Comparison of ENCODE assay signal across 8 cellular contexts in genomic region chr2:172102858-172103359, GRCh38. TPM values are rescaled to one million over a fixed set of nuclear protein-coding genes. Genes with fewer than 3 reads are reported as not detected.
A peak's percentile ranks its signal among the peaks of the same experiment; 100 is the strongest.
DNase-seq lines count a peak whose midpoint lies in the region; ATAC-seq and TF ChIP-seq lines count a peak whose summit lies in the region.

Gene DLX2, minus strand, starts transcription at chr2:172102900. Its CDS starts 362 bp downstream, at chr2:172102538.

- peaks cover 60% of the 10 kb centered on the region for H3K4me1 Mint-ChIP-seq in activated CD8-positive, alpha-beta T cell treated with anti-CD3 and anti-CD28 coated beads, Interleukin-2, amount 10 ng/mL, durations not matched to agents 7 days and 5 days (ENCODE audit: low read depth)

- no peaks in the 10 kb centered on the region for H3K36me3 Mint-ChIP-seq in activated CD8-positive, alpha-beta T cell treated with anti-CD3 and anti-CD28 coated beads, Interleukin-2, amount 10 ng/mL, durations not matched to agents 7 days and 5 days (ENCODE audit: low read depth)

- peaks cover 91% of the 10 kb centered on the region for H3K27me3 ChIP-seq in muscle layer of duodenum (ENCODE audit: low read depth, low read length)
- H3K27me3 ChIP-seq in stomach: peaks cover 61 to 100% (median 100%) of the 10 kb centered on the region in 3 donors

- H3K4me1 ChIP-seq in muscle layer of duodenum (ENCODE audit: control insufficient read depth in 1 of 2, insufficient read depth in 2 of 2, low read length in 2 of 2) (peaks cover 0 to 72% of the 10 kb centered on the region in 2 donors), stomach (peaks cover 61 to 81% (median 69%) of the 10 kb centered on the region in 4 donors)

- H3K27ac ChIP-seq in muscle layer of duodenum (ENCODE audit: low read length) (no peak within 1 kb of the TSS), stomach (no peak within 1 kb of the TSS)

- intact Hi-C loops in stomach (cut with DNase I; ENCODE audit: low total_unique reads): loop anchor here (10.0 kb wide), 2 partner anchors 288 to 398 kb away; no protein-coding TSS in a partner anchor

- H3K27ac Mint-ChIP-seq in activated CD8-positive, alpha-beta T cell treated with anti-CD3 and anti-CD28 coated beads, Interleukin-2, amount 10 ng/mL, durations not matched to agents 7 days and 5 days: peak within 1 kb of the TSS; percentile 73

- no peak for TF ChIP-seq EP300 in stomach (IDR thresholded peaks at IDR 0.05)

- no peaks in the 10 kb centered on the region for H3K9me3 ChIP-seq in muscle layer of duodenum (ENCODE audit: control insufficient read depth in 1 of 2, low read length in 2 of 2)
- no peaks in the 10 kb centered on the region for H3K9me3 ChIP-seq in stomach

- H3K36me3 ChIP-seq in muscle layer of duodenum (ENCODE audit: control insufficient read depth in 1 of 2, insufficient read depth in 2 of 2, low read length in 2 of 2) (no peaks in the 10 kb centered on the region), stomach (no peaks in the 10 kb centered on the region)

- peak within 1 kb of the TSS; percentile 77 for H3K4me3 Mint-ChIP-seq in activated CD8-positive, alpha-beta T cell treated with anti-CD3 and anti-CD28 coated beads, Interleukin-2, amount 10 ng/mL, durations not matched to agents 7 days and 5 days

- H3K4me3 ChIP-seq in muscle layer of duodenum (ENCODE audit: low read depth in 1 of 2, low read length in 2 of 2) (peak within 1 kb of the TSS; percentile 57 to 59), stomach (peak within 1 kb of the TSS; percentile 43 to 60 (median 54))

- no peaks in the 10 kb centered on the region for H3K9me3 Mint-ChIP-seq in activated CD8-positive, alpha-beta T cell treated with anti-CD3 and anti-CD28 coated beads, Interleukin-2, amount 10 ng/mL, durations not matched to agents 7 days and 5 days (ENCODE audit: insufficient read depth)

- 1 to 3% (median 2%) methylated on average over 10 to 36 of the region's 36 CpGs for WGBS in stomach, 5 donors

- CTCF ChIA-PET in activated CD8-positive, alpha-beta T cell treated with anti-CD3 and anti-CD28 coated beads, Interleukin-2, amount 10 ng/mL, durations not matched to agents 7 days and 5 days (lab: Charles Lee): interaction anchor here (0.7 to 8.8 kb wide), 18 partner anchors 11 to 532 kb away, joined by 3 to 143 read pairs (median 7); partner anchors contain the start of gene DLX1

- DNase-seq in COLO829 (ENCODE audit: low spot score) (peak; percentile 90), NCI-H82 (lab: John Stamatoyannopoulos, UW) (peak; percentile 97), erythroblast (lab: John Stamatoyannopoulos, UW) (peak; percentile 89 to 92), stomach (peak; percentile 78)
- peak; percentile 83 for DNase-seq in activated CD8-positive, alpha-beta T cell treated with anti-CD3 and anti-CD28 coated beads, Interleukin-2, amount 10 ng/mL, durations not matched to agents 7 days and 5 days

- peaks cover 65% of the 10 kb centered on the region for H3K27me3 Mint-ChIP-seq in activated CD8-positive, alpha-beta T cell treated with anti-CD3 and anti-CD28 coated beads, Interleukin-2, amount 10 ng/mL, durations not matched to agents 7 days and 5 days (ENCODE audit: low read depth)

- POLR2A ChIA-PET in activated CD8-positive, alpha-beta T cell treated with anti-CD3 and anti-CD28 coated beads, Interleukin-2, amount 10 ng/mL, durations not matched to agents 7 days and 5 days (lab: Charles Lee): interaction anchor here (1.5 kb wide), 1 partner anchor 396 kb away, joined by 4 read pairs; no protein-coding TSS in a partner anchor

- no peak for TF ChIP-seq POLR2A in erythroblast (IDR thresholded peaks at IDR 0.05; ENCODE audit: low read length)
- no peak for TF ChIP-seq POLR2A in stomach (IDR thresholded peaks at IDR 0.05)

- no peak for TF ChIP-seq CTCF in stomach (IDR thresholded peaks at IDR 0.05)

- peak; percentile 72 for ATAC-seq in GM19452 (IDR thresholded peaks at IDR 0.05; ENCODE audit: unreplicated experiment)
- peak; percentile 36 for ATAC-seq in HG03469 (IDR thresholded peaks at IDR 0.05; ENCODE audit: unreplicated experiment)
- peak; percentile 56 for ATAC-seq in activated CD8-positive, alpha-beta T cell treated with anti-CD3 and anti-CD28 coated beads, Interleukin-2, amount 10 ng/mL, durations not matched to agents 7 days and 5 days

RNA-seq across cellular contexts. Expression of gene DLX2, which starts in this region (rescaled TPM):
- not detected for total RNA-seq in activated CD8-positive, alpha-beta T cell treated with anti-CD3 and anti-CD28 coated beads, Interleukin-2, amount 10 ng/mL, durations not matched to agents 7 days and 5 days
- total RNA-seq in stomach: not detected
- polyA plus RNA-seq in stomach: under 1 TPM in 1 of 3 donors, not detected in 2; 0.03 TPM

Comparison
In these comparisons a context has a peak if more than half of its experiments do, and no peak if none do; other contexts are left out.
1. Peak in DNase-seq and ATAC-seq in activated CD8-positive, alpha-beta T cell treated with anti-CD3 and anti-CD28 coated beads, Interleukin-2, amount 10 ng/mL, durations not matched to agents 7 days and 5 days; RNA of the gene not detected or under 1 TPM.
2. Peak in DNase-seq and H3K4me3 ChIP-seq in stomach; RNA of the gene not detected or under 1 TPM.